23 cellular contexts compared by ENCODE assay signal in the genomic region with DNA sequence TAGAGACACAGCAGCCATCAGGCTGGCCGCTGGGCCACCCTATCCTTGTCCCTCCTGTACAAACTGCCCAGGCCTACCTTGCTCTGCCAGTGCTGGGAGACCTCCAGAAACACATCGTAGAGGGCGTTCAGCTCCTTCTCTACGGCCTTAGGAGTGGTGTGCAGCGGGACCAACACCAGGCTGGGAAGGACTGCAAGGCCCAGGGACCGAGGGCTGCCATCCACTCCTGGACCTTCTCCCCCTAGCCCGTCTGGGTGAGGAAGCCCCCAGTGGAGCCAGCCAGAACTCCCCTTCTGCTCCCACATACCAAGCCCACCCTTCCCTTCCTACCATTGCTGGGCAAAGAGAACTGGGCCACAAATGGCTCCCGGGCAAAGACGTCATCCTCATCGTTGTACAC.
"Had no signal": no experiment of that assay in that cellular context is flagged by ENCODE, and none has a peak within 500 bp of the region (broad histone marks: within the 10 kb centered on the region; RNA-seq: fewer than 3 reads in every experiment).

No MANE protein-coding gene starts in this region.

- H3K27ac Mint-ChIP-seq: activated CD4-positive, alpha-beta memory T cell treated with anti-CD3 and anti-CD28 coated beads, Interleukin-2, amount 10 ng/mL, durations not matched to agents 7 days and 5 days; activated CD4-positive, alpha-beta T cell treated with anti-CD3 and anti-CD28 coated beads, Interleukin-2, amount 10 ng/mL, durations not matched to agents 7 days and 5 days; activated naive CD8-positive, alpha-beta T cell treated with anti-CD3 and anti-CD28 coated beads, Interleukin-2, amount 10 ng/mL, durations not matched to agents 7 days and 5 days; natural killer cell had no signal

- H3K9me3 Mint-ChIP-seq: activated CD4-positive, alpha-beta memory T cell treated with anti-CD3 and anti-CD28 coated beads, Interleukin-2, amount 10 ng/mL, durations not matched to agents 7 days and 5 days; activated CD4-positive, alpha-beta T cell treated with anti-CD3 and anti-CD28 coated beads, Interleukin-2, amount 10 ng/mL, durations not matched to agents 7 days and 5 days; activated naive CD8-positive, alpha-beta T cell treated with anti-CD3 and anti-CD28 coated beads, Interleukin-2, amount 10 ng/mL, durations not matched to agents 7 days and 5 days; activated T-cell treated with anti-CD3 and anti-CD28 coated beads, Interleukin-2, amount 50 U/mL, for 72 hours; natural killer cell; WTC11 had no signal

- H3K36me3 Mint-ChIP-seq: natural killer cell had no signal

- H3K27me3 Mint-ChIP-seq: activated CD4-positive, alpha-beta memory T cell treated with anti-CD3 and anti-CD28 coated beads, Interleukin-2, amount 10 ng/mL, durations not matched to agents 7 days and 5 days; activated CD4-positive, alpha-beta T cell treated with anti-CD3 and anti-CD28 coated beads, Interleukin-2, amount 10 ng/mL, durations not matched to agents 7 days and 5 days; activated naive CD8-positive, alpha-beta T cell treated with anti-CD3 and anti-CD28 coated beads, Interleukin-2, amount 10 ng/mL, durations not matched to agents 7 days and 5 days had no signal

- ATAC-seq: left lung, natural killer cell, sciatic nerve had no signal

- H3K27ac ChIP-seq: ascending aorta, cardiac muscle cell, left lung, tibial artery had no signal

- H3K4me3 Mint-ChIP-seq: activated CD4-positive, alpha-beta memory T cell treated with anti-CD3 and anti-CD28 coated beads, Interleukin-2, amount 10 ng/mL, durations not matched to agents 7 days and 5 days; activated CD4-positive, alpha-beta T cell treated with anti-CD3 and anti-CD28 coated beads, Interleukin-2, amount 10 ng/mL, durations not matched to agents 7 days and 5 days; activated naive CD8-positive, alpha-beta T cell treated with anti-CD3 and anti-CD28 coated beads, Interleukin-2, amount 10 ng/mL, durations not matched to agents 7 days and 5 days; activated T-cell treated with anti-CD3 and anti-CD28 coated beads, Interleukin-2, amount 50 U/mL, for 72 hours; natural killer cell; WTC11 had no signal

- DNase-seq: activated CD4-positive, alpha-beta memory T cell treated with anti-CD3 and anti-CD28 coated beads, Interleukin-2, amount 10 ng/mL, durations not matched to agents 7 days and 5 days; activated CD4-positive, alpha-beta T cell treated with anti-CD3 and anti-CD28 coated beads for 1 hour; activated CD4-positive, alpha-beta T cell treated with anti-CD3 and anti-CD28 coated beads, Interleukin-2, amount 10 ng/mL, durations not matched to agents 7 days and 5 days; activated naive CD4-positive, alpha-beta T cell treated with Interleukin-2 at 50 U/mL for 16 hours; activated naive CD8-positive, alpha-beta T cell treated with anti-CD3 and anti-CD28 coated beads, Interleukin-2, amount 10 ng/mL, durations not matched to agents 7 days and 5 days; cerebellar nuclear complex; cortex of kidney; esophagus squamous epithelium; foreskin melanocyte; left lung; mesendoderm; natural killer cell; posterior cingulate gyrus; small intestine; stimulated activated CD4-positive, alpha-beta T cell treated with anti-CD3 and anti-CD28 coated beads, Interleukin-1b, Interleukin-23, amount 100 ng/mL, for 48 hours; stimulated activated naive CD4-positive, alpha-beta T cell; T-helper 2 cell had no signal
